Comparison of ENCODE assay signal across 8 cellular contexts in genomic region chr10:3782099-3782455, GRCh38. TPM values are rescaled to one million over a fixed set of nuclear protein-coding genes. Genes with fewer than 3 reads are reported as not detected.
A peak's percentile ranks its signal among the peaks of the same experiment; 100 is the strongest.
DNase-seq lines count a peak whose midpoint lies in the region; ATAC-seq, FAIRE-seq and TF ChIP-seq lines count a peak whose summit lies in the region.

No MANE protein-coding gene starts in this region.

- no peaks in the 10 kb centered on the region for H3K9me3 ChIP-seq in mucosa of stomach (ENCODE audit: control insufficient read depth, low read length)

- H3K4me3 ChIP-seq in AG10803 (ENCODE audit: low read length): peak overlapping the region; percentile 97
- peak overlapping the region; percentile 97 for H3K4me3 ChIP-seq in bronchial epithelial cell (ENCODE audit: low read depth, low read length)
- peak overlapping the region; percentile 78 for H3K4me3 ChIP-seq in mucosa of stomach (ENCODE audit: low read length)

- H3K36me3 ChIP-seq in bronchial epithelial cell (ENCODE audit: control insufficient read depth, insufficient read depth, low read length) (peaks cover 31% of the 10 kb centered on the region), mucosa of stomach (ENCODE audit: control insufficient read depth, insufficient read depth, low read length) (peaks cover 36% of the 10 kb centered on the region)

- peaks cover 50% of the 10 kb centered on the region for H3K4me1 ChIP-seq in mucosa of stomach (ENCODE audit: control insufficient read depth, insufficient read depth, low read length)

- no peaks in the 10 kb centered on the region for H3K27me3 ChIP-seq in bronchial epithelial cell (ENCODE audit: control insufficient read depth, insufficient read depth, low read length)
- H3K27me3 ChIP-seq in mucosa of stomach (ENCODE audit: control insufficient read depth, insufficient read depth, low read length): no peaks in the 10 kb centered on the region

- DNase-seq in AG10803 (ENCODE audit: low read depth) (no peak), NAMALWA (ENCODE audit: low spot score) (peak; percentile 34), bronchial epithelial cell (ENCODE audit: low read depth) (no peak), NCI-H526 treated with DMSO at 0.1 percent for 48 hours (lab: John Stamatoyannopoulos, UW) (no peak), NCI-H2029 treated with DMSO at 0.1 percent for 48 hours (lab: John Stamatoyannopoulos, UW) (no peak), NCI-H82 (lab: John Stamatoyannopoulos, UW) (no peak)

- ATAC-seq in GM19351 (IDR thresholded peaks at IDR 0.05; ENCODE audit: unreplicated experiment): no peak

- peak overlapping the region; percentile 97 for H3K9ac ChIP-seq in mucosa of stomach (ENCODE audit: low read length)

- no peak for FAIRE-seq in bronchial epithelial cell (lab: Jason Lieb, UNC)

- no peak for TF ChIP-seq CTCF in AG10803 (conservative IDR thresholded peaks at IDR 0.05; ENCODE audit: low read length)
- TF ChIP-seq CTCF in bronchial epithelial cell (IDR thresholded peaks at IDR 0.05; ENCODE audit: insufficient read depth, low read length, severe bottlenecking): no peak

RNA-seq across cellular contexts. Expression of gene KLF6, which starts 2.9 kb away (rescaled TPM):
- total RNA-seq in bronchial epithelial cell: 49.7 and 70.6 TPM in 2 replicates
